ENCODE assay signal across 8 cellular contexts in the genomic region with DNA sequence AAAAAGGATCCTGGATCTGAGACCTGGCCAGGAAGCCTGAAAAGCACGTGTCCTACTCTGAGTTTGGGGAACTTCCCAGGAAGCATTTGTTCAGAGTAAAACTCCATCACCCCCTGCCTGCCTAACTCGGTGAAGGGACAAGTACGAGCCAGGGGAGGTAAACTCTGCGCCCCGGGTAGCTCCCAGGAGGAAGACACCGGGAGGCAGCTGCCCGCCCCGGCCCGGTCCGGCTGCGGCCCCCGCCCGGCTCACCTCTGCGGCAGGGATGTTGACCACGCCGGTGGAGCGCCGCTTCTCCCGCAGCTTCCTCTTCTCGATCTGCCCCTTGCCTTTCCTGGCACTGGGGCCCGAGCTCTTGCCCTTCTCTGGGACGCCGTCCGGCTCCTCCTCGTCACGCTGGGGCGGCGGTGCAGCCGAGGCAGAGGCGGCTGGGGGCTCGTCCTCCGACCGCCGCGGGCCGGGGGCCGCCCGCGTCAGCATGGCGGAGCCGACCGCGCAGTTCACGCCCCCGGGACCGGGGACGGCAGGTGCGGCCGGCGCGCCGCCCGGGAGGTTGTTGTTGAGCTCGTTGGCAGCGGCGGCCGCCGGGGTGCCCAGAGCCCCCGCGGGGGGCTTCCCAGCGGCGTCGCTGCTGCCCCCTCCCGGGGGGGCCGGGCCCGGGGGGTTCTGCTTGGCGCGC.
DNase-seq lines count a peak whose midpoint lies in the region; ATAC-seq and FAIRE-seq lines count a peak whose summit lies in the region.

No MANE protein-coding gene starts in this region.

- peak; percentile 21 for ATAC-seq in GM19025 (IDR thresholded peaks at IDR 0.05; ENCODE audit: low read depth, unreplicated experiment)
- peak; percentile 11 for ATAC-seq in HG03103 (IDR thresholded peaks at IDR 0.05; ENCODE audit: low read depth, unreplicated experiment)
- peak; percentile 54 for ATAC-seq in stimulated activated memory B cell treated with anti-CD40 and anti-IgM and Interleukin-4, amounts not matched to agents 10 μg/mL and 1 μg/mL and 100 μg/mL, for 72 hours

- DNase-seq in D341Med (ENCODE audit: low spot score) (peak; percentile 79), RCC 7860 (ENCODE audit: low spot score) (peak; percentile 48), cerebellar cortex (ENCODE audit: low spot score) (peak; percentile 37), left kidney (ENCODE audit: low read depth, low spot score) (peak; percentile 75), HuH-7 (ENCODE audit: low spot score) (no peak)

- no peaks in the 10 kb centered on the region for H3K27me3 Mint-ChIP-seq in stimulated activated memory B cell treated with anti-CD40 and anti-IgM and Interleukin-4, amounts not matched to agents 10 μg/mL and 1 μg/mL and 100 μg/mL, for 72 hours

- H3K36me3 Mint-ChIP-seq in stimulated activated memory B cell treated with anti-CD40 and anti-IgM and Interleukin-4, amounts not matched to agents 10 μg/mL and 1 μg/mL and 100 μg/mL, for 72 hours, result no peaks in the 10 kb centered on the region

- peaks cover 46% of the 10 kb centered on the region for H3K4me1 Mint-ChIP-seq in stimulated activated memory B cell treated with anti-CD40 and anti-IgM and Interleukin-4, amounts not matched to agents 10 μg/mL and 1 μg/mL and 100 μg/mL, for 72 hours

- no peaks in the 10 kb centered on the region for H3K9me3 Mint-ChIP-seq in stimulated activated memory B cell treated with anti-CD40 and anti-IgM and Interleukin-4, amounts not matched to agents 10 μg/mL and 1 μg/mL and 100 μg/mL, for 72 hours

- H3K4me3 Mint-ChIP-seq in stimulated activated memory B cell treated with anti-CD40 and anti-IgM and Interleukin-4, amounts not matched to agents 10 μg/mL and 1 μg/mL and 100 μg/mL, for 72 hours, result peak overlapping the region; percentile 98

- FAIRE-seq in RCC 7860 (lab: Jason Lieb, UNC), result no peak

- peak overlapping the region; percentile 77 for H3K27ac Mint-ChIP-seq in stimulated activated memory B cell treated with anti-CD40 and anti-IgM and Interleukin-4, amounts not matched to agents 10 μg/mL and 1 μg/mL and 100 μg/mL, for 72 hours
